In genomic region chr1:13699510-13699909, GRCh38 we compare ENCODE assay signal across 8 cellular contexts. TPM values are rescaled to one million over a fixed set of nuclear protein-coding genes. Genes with fewer than 3 reads are reported as not detected.
DNase-seq lines count a peak whose midpoint lies in the region; FAIRE-seq and TF ChIP-seq lines count a peak whose summit lies in the region.

No MANE protein-coding gene starts in this region.

- H3K36me3 ChIP-seq in ovary, result no peaks in the 10 kb centered on the region

- peaks cover 44% of the 10 kb centered on the region for H3K4me1 Mint-ChIP-seq in activated T-cell treated with anti-CD3 and anti-CD28 coated beads, Interleukin-2, amount 50 U/mL, for 24 hours (ENCODE audit: low read depth)

- peak overlapping the region; percentile 97 to 99 for H3K27ac ChIP-seq in ovary

- H3K27ac Mint-ChIP-seq in activated T-cell treated with anti-CD3 and anti-CD28 coated beads, Interleukin-2, amount 50 U/mL, for 24 hours, result peak overlapping the region; percentile 94

- H3K27me3 Mint-ChIP-seq in activated T-cell treated with anti-CD3 and anti-CD28 coated beads, Interleukin-2, amount 50 U/mL, for 24 hours, result no peaks in the 10 kb centered on the region

- FAIRE-seq in GM12892 (lab: Jason Lieb, UNC), result no peak

- WGBS in ovary, 3 donors, result 55 to 60% (median 56%) methylated on average over 16 of the region's 16 CpGs

- peaks cover 7% of the 10 kb centered on the region for H3K4me1 ChIP-seq in ovary (ENCODE audit: insufficient read depth)

- H3K27me3 ChIP-seq in ovary, result no peaks in the 10 kb centered on the region

- H3K9me3 Mint-ChIP-seq in activated T-cell treated with anti-CD3 and anti-CD28 coated beads, Interleukin-2, amount 50 U/mL, for 24 hours, result peaks cover 3% of the 10 kb centered on the region

- peaks cover 18% of the 10 kb centered on the region for H3K36me3 Mint-ChIP-seq in activated T-cell treated with anti-CD3 and anti-CD28 coated beads, Interleukin-2, amount 50 U/mL, for 24 hours (ENCODE audit: low read depth)

- DNase-seq in NCI-H2029 treated with DMSO at 0.1 percent for 48 hours (lab: John Stamatoyannopoulos, UW) (peak; percentile 32), NCI-H2029 (lab: John Stamatoyannopoulos, UW) (no peak), fibroblast of the aortic adventitia (ENCODE audit: low read depth) (no peak), ovary (peak; percentile 26 to 50 (median 47)), activated gamma-delta T cell treated with Interleukin-2 at 50 U/mL for 16 hours (no peak), mucosa of gallbladder (ENCODE audit: low spot score) (no peak), GM12892 (ENCODE audit: insufficient read length) (no peak)
- peak; percentile 58 for DNase-seq in activated T-cell treated with anti-CD3 and anti-CD28 coated beads, Interleukin-2, amount 50 U/mL, for 24 hours

- TF ChIP-seq POLR2A in ovary (IDR thresholded peaks at IDR 0.05) (no peak), GM12892 (IDR thresholded peaks at IDR 0.05; ENCODE audit: low read depth, low read length) (no peak)

- H3K4me3 Mint-ChIP-seq in activated T-cell treated with anti-CD3 and anti-CD28 coated beads, Interleukin-2, amount 50 U/mL, for 24 hours, result peak overlapping the region; percentile 79

- no peak for TF ChIP-seq EP300 in ovary (IDR thresholded peaks at IDR 0.05)

- no peak for TF ChIP-seq CTCF in fibroblast of the aortic adventitia (IDR thresholded peaks at IDR 0.05; ENCODE audit: insufficient read depth, low read length)
- TF ChIP-seq CTCF in ovary (IDR thresholded peaks at IDR 0.05), result no peak

- intact Hi-C loops in ovary (cut with DNase I), result no loop called here

- no peaks in the 10 kb centered on the region for H3K9me3 ChIP-seq in ovary

- H3K4me3 ChIP-seq in fibroblast of the aortic adventitia (ENCODE audit: low read depth, low read length) (peak overlapping the region; percentile 73), ovary (peak overlapping the region; percentile 62)

RNA-seq across cellular contexts. Expression of gene PRDM2, which starts 0.5 kb away (rescaled TPM):
- total RNA-seq in fibroblast of the aortic adventitia (ENCODE audit: low replicate concordance), result 16.0 and 25.3 TPM in 2 replicates
- total RNA-seq in ovary, result 10 to 100 TPM; 32.3 to 81.9 (median 72.4) TPM
- polyA plus RNA-seq in ovary, result 10 to 100 TPM; 30.0 to 41.4 TPM
- total RNA-seq in mucosa of gallbladder, result 33.5 TPM
- 34.2 TPM for polyA plus RNA-seq in GM12892 (2012; ENCODE audit: missing spikeins)

Comparison
In these comparisons a context has a peak if more than half of its experiments do, and no peak if none do; other contexts are left out.
1. DNase-seq: peak in NCI-H2029 treated with DMSO at 0.1 percent for 48 hours (single experiment), activated T-cell treated with anti-CD3 and anti-CD28 coated beads, Interleukin-2, amount 50 U/mL, for 24 hours (single experiment) and ovary (5 of 5); none in NCI-H2029 (single experiment), fibroblast of the aortic adventitia (single experiment), activated gamma-delta T cell treated with Interleukin-2 at 50 U/mL for 16 hours (single experiment), mucosa of gallbladder (single experiment) and GM12892 (single experiment).